8 cellular contexts compared by ENCODE assay signal in the genomic region with DNA sequence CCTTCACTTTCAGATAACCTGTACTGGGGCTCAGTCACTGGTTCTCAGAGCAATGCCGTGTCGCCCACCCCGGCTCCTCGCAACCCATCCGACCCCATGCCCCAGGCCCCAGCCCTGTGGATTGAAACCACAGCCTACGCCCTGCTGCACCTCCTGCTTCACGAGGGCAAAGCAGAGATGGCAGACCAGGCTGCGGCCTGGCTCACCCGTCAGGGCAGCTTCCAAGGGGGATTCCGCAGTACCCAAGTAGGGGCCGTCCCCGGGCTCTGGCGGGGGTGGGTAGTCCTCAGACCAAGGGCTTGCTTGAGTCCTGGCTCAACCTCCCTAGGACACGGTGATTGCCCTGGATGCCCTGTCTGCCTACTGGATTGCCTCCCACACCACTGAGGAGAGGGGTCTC. TPM values are rescaled to one million over a fixed set of nuclear protein-coding genes. Genes with fewer than 3 reads are reported as not detected.
"Had no signal": no experiment of that assay in that cellular context is flagged by ENCODE, and none has a peak within 500 bp of the region (broad histone marks: within the 10 kb centered on the region; RNA-seq: fewer than 3 reads in every experiment).

No MANE protein-coding gene starts in this region.

RNA-seq across cellular contexts. Expression of a gene that starts 8.7 kb away (rescaled TPM):
- total RNA-seq: OCI-LY7, PC-3, Right ventricle myocardium superior, RPMI7951, SJCRH30, SJSA1, SK-MEL-5 had no signal
- polyA plus RNA-seq: SK-N-SH had no signal
